20 cellular contexts compared by ENCODE assay signal in genomic region chr22:36303874-36304273, GRCh38. TPM values are rescaled to one million over a fixed set of nuclear protein-coding genes. Genes with fewer than 3 reads are reported as not detected.
DNase-seq lines count a peak whose midpoint lies in the region; ATAC-seq, FAIRE-seq and TF ChIP-seq lines count a peak whose summit lies in the region.
"Had no signal": no experiment of that assay in that cellular context is flagged by ENCODE, and none has a peak within 500 bp of the region (broad histone marks: within the 10 kb centered on the region; RNA-seq: fewer than 3 reads in every experiment).

No MANE protein-coding gene starts in this region.

- peaks cover 15 to 22% of the 10 kb centered on the region in 2 donors for H3K36me3 Mint-ChIP-seq in naive B cell
- peaks cover 14 to 50% (median 25%) of the 10 kb centered on the region in 3 donors for H3K36me3 Mint-ChIP-seq in immature natural killer cell

- no peaks in the 10 kb centered on the region; the same call in 1 of the 2 replicates for H3K9me3 ChIP-seq in AG04450 (ENCODE audit: control insufficient read depth, insufficient read depth, low read length)
- no peaks in the 10 kb centered on the region for H3K9me3 ChIP-seq in IMR-90 (ENCODE audit: control insufficient read depth, insufficient read depth, low read length)
- no peaks in the 10 kb centered on the region for H3K9me3 ChIP-seq in endothelial cell of umbilical vein (replicated peaks; ENCODE audit: control insufficient read depth, insufficient read depth, low read length)
- H3K9me3 ChIP-seq: HAP-1, heart left ventricle, testis had no signal

- H3K36me3 ChIP-seq in IMR-90 (ENCODE audit: control insufficient read depth, insufficient read depth, low read length) (peaks cover 92% of the 10 kb centered on the region), endothelial cell of umbilical vein (ENCODE audit: control insufficient read depth in 2 of 2, extremely low read depth in 1 of 2, insufficient read depth in 2 of 2, low read length in 2 of 2) (peaks cover 81 to 89% of the 10 kb centered on the region in 2 experiments)

- BruUV-seq in IMR-90 (replicated peaks; lab: Mats Ljungman, UMichigan) (no TSS peak), endothelial cell of umbilical vein (replicated peaks; lab: Mats Ljungman, UMichigan) (no TSS peak)

- H2BK5ac ChIP-seq in IMR-90 (ENCODE audit: low read depth, low read length, poor library complexity, severe bottlenecking), result peak overlapping the region; percentile 32

- POLR2A ChIA-PET in AG04450 (lab: Yijun Ruan, JAX) (interaction anchor here (0.7 to 1.1 kb wide), 2 partner anchors 61 to 166 kb away, joined by 3 to 4 read pairs; no protein-coding TSS in a partner anchor), IMR-90 (lab: Charles Lee; ENCODE audit: unreplicated experiment) (no interaction called here), endothelial cell of umbilical vein (lab: Charles Lee) (interaction anchor here (0.7 kb wide), 1 partner anchor 28 kb away, joined by 5 read pairs; no protein-coding TSS in a partner anchor)

- dilution Hi-C loops in IMR-90 (cut with HindIII; ENCODE audit: low sequenced_read_pairs, unreplicated experiment), result no loop called here
- dilution Hi-C loops in endothelial cell of umbilical vein (cut with MboI; ENCODE audit: extremely low pct_ligation_motif_present, low sequenced_read_pairs), result no loop called here

- no peak overlapping the region for H3K4me3 ChIP-seq in AG04450 (ENCODE audit: low read depth, low read length)
- H3K4me3 ChIP-seq in IMR-90 (ENCODE audit: insufficient read depth, low read depth, low read length), result no peak overlapping the region
- no peak overlapping the region for H3K4me3 ChIP-seq in endothelial cell of umbilical vein (replicated peaks in 1 of 3; ENCODE audit: insufficient read depth in 1 of 3, low read depth in 1 of 3, low read length in 3 of 3)
- H3K4me3 ChIP-seq: cardiac muscle cell, HAP-1, heart left ventricle, skin epidermis, testis had no signal

- intact Hi-C loops in IMR-90 (cut with micrococcal nuclease), result no loop called here
- intact Hi-C loops in endothelial cell of umbilical vein (cut with micrococcal nuclease), result no loop called here

- H2BK20ac ChIP-seq in IMR-90 (ENCODE audit: low read depth, low read length), result no peak overlapping the region

- H2AK9ac ChIP-seq in IMR-90 (replicated peaks; ENCODE audit: low read depth, low read length, poor library complexity), result peak overlapping the region; percentile 67

- H4K91ac ChIP-seq in IMR-90 (ENCODE audit: insufficient read depth, low read depth, low read length), result no peak overlapping the region

- TF ChIP-seq CTCF in AG04450 (IDR thresholded peaks at IDR 0.05; ENCODE audit: low read depth, low read length), result no peak
- TF ChIP-seq CTCF in IMR-90 (conservative IDR thresholded peaks at IDR 0.05; ENCODE audit: low read depth, low read length), result no peak
- no peak for TF ChIP-seq CTCF in endothelial cell of umbilical vein (IDR thresholded peaks at IDR 0.05; ENCODE audit: extremely low read depth in 1 of 2, insufficient read depth in 1 of 2, low read depth in 1 of 2, low read length in 2 of 2)

- WGBS in IMR-90 (ENCODE audit: extremely low coverage in 2 of 2, insufficient read length in 1 of 2), 2 experiments, result 91% methylated on average over 4 of the region's 13 CpGs; no CpG with 5 or more reads in 1 of the 2 experiments

- in situ Hi-C loops in IMR-90 (cut with MboI; ENCODE audit: low sequenced_read_pairs), result no loop called here

- CTCF ChIA-PET in AG04450 (lab: Charles Lee) (no interaction called here), IMR-90 (lab: Yijun Ruan, JAX) (no interaction called here), endothelial cell of umbilical vein (lab: Charles Lee) (interaction anchor here (1.9 to 3.1 kb wide), 2 partner anchors 166 to 183 kb away, joined by 7 to 10 read pairs; no protein-coding TSS in a partner anchor)

- H3K14ac ChIP-seq in IMR-90 (replicated peaks; ENCODE audit: low read depth, low read length), result no peak overlapping the region

- TF ChIP-seq POLR2A in IMR-90 (IDR thresholded peaks at IDR 0.05; ENCODE audit: low read depth, low read length) (no peak), endothelial cell of umbilical vein (IDR thresholded peaks at IDR 0.05; ENCODE audit: low read depth, low read length) (peak; percentile 21)

- H2BK120ac ChIP-seq in IMR-90 (ENCODE audit: low read depth, low read length), result peak overlapping the region; percentile 16; the same call in 1 of the 2 replicates

- ATAC-seq in IMR-90 (ENCODE audit: low read depth), result no peak
- ATAC-seq in naive B cell (ENCODE audit: low read depth in 2 of 2), result no peak
- ATAC-seq in HG03460 (IDR thresholded peaks at IDR 0.05; ENCODE audit: unreplicated experiment), result no peak

- H3K4me2 ChIP-seq in IMR-90 (ENCODE audit: low read depth, low read length) (no peak overlapping the region), endothelial cell of umbilical vein (ENCODE audit: insufficient read depth, low read length) (no peak overlapping the region)

- H3K9ac ChIP-seq in IMR-90 (ENCODE audit: low read depth, low read length), result no peak overlapping the region
- no peak overlapping the region for H3K9ac ChIP-seq in endothelial cell of umbilical vein (replicated peaks; ENCODE audit: extremely low read depth, insufficient read depth, low read length)

- DNase-seq in AG04450 (ENCODE audit: low read depth, low spot score) (no peak), IMR-90 (no peak), endothelial cell of umbilical vein (ENCODE audit: low read depth, low spot score) (no peak), naive B cell (no peak), immature natural killer cell (no peak), A172 (ENCODE audit: low spot score) (no peak)
- DNase-seq in activated CD8-positive, alpha-beta memory T cell treated with anti-CD3 and anti-CD28 coated beads for 24 hours, result no peak
- DNase-seq: activated CD4-positive, alpha-beta T cell treated with anti-CD3 and anti-CD28 coated beads, Interleukin-2, amount 10 ng/mL, durations not matched to agents 24 days and 14 days; activated effector memory CD4-positive, alpha-beta T cell treated with Interleukin-2 at 50 U/mL for 16 hours; AML-193; DMS153; Karpas-422; NCI-H187 treated with DMSO at 0.1 percent for 48 hours; T-helper 9 cell; testis had no signal

- H3K18ac ChIP-seq in IMR-90 (ENCODE audit: low read depth, low read length), result no peak overlapping the region

- peak overlapping the region in 1 of 2 experiments; percentile 47; a peak in 1 of 4 replicates for H4K8ac ChIP-seq in IMR-90 (ENCODE audit: low read depth in 2 of 2, low read length in 2 of 2)

- H2BK15ac ChIP-seq in IMR-90 (ENCODE audit: low read depth, low read length), result 0 out of 3 replicates have a peak overlapping the region, but pooled peaks have one; percentile 38

- H3K23ac ChIP-seq in IMR-90 (ENCODE audit: low read depth, low read length), result peak overlapping the region; percentile 34; the same call in 1 of the 2 replicates

- H3K4me1 Mint-ChIP-seq in naive B cell (peaks cover 3 to 14% (median 11%) of the 10 kb centered on the region in 3 donors), immature natural killer cell (peaks cover 13 to 14% of the 10 kb centered on the region in 2 donors)

- no peak for TF ChIP-seq RAD21 in IMR-90 (IDR thresholded peaks at IDR 0.05; ENCODE audit: low read length)

- H3K79me1 ChIP-seq in IMR-90 (ENCODE audit: low read depth in 1 of 2, low read length in 2 of 2), result peaks cover 51 to 92% of the 10 kb centered on the region in 2 experiments

- no peak overlapping the region for H3K4me3 Mint-ChIP-seq in naive B cell
- no peak overlapping the region for H3K4me3 Mint-ChIP-seq in immature natural killer cell
- H3K4me3 Mint-ChIP-seq: activated CD4-positive, alpha-beta T cell treated with anti-CD3 and anti-CD28 coated beads, Interleukin-2, amount 10 ng/mL, durations not matched to agents 24 days and 14 days had no signal

- H3K4me1 ChIP-seq in IMR-90 (ENCODE audit: control insufficient read depth, insufficient read depth, low read length) (peaks cover 21% of the 10 kb centered on the region), endothelial cell of umbilical vein (ENCODE audit: control insufficient read depth, extremely low read depth, insufficient read depth, low read length) (peaks cover 10% of the 10 kb centered on the region)
- H3K4me1 ChIP-seq: HAP-1, testis had no signal

- H3K27me3 Mint-ChIP-seq in naive B cell (no peaks in the 10 kb centered on the region), immature natural killer cell (ENCODE audit: low read depth in 3 of 3) (peaks cover 1 to 18% (median 4%) of the 10 kb centered on the region in 3 donors)
- H3K27me3 Mint-ChIP-seq: activated CD4-positive, alpha-beta T cell treated with anti-CD3 and anti-CD28 coated beads, Interleukin-2, amount 10 ng/mL, durations not matched to agents 24 days and 14 days had no signal

- H3K79me2 ChIP-seq in endothelial cell of umbilical vein (ENCODE audit: control insufficient read depth, insufficient read depth, low read length), result peaks cover 77% of the 10 kb centered on the region

- peaks cover 9% of the 10 kb centered on the region for H3K9me1 ChIP-seq in IMR-90 (ENCODE audit: insufficient read depth, low read length)
- H3K9me1 ChIP-seq in endothelial cell of umbilical vein (replicated peaks; ENCODE audit: control insufficient read depth, extremely low read depth, insufficient read depth, low read length), result no peaks in the 10 kb centered on the region

- peak overlapping the region; percentile 11; the same call in 1 of the 2 replicates for H3K4ac ChIP-seq in IMR-90 (ENCODE audit: low read depth, low read length)

- H3K27me3 ChIP-seq in AG04450 (ENCODE audit: control insufficient read depth, insufficient read depth, low read length) (no peaks in the 10 kb centered on the region), IMR-90 (ENCODE audit: control insufficient read depth, insufficient read depth, low read length) (no peaks in the 10 kb centered on the region), endothelial cell of umbilical vein (ENCODE audit: control insufficient read depth in 2 of 2, insufficient read depth in 2 of 2, low read length in 2 of 2) (no peaks in the 10 kb centered on the region)
- H3K27me3 ChIP-seq: cardiac muscle cell, heart left ventricle, testis had no signal

- H3K9me3 Mint-ChIP-seq in naive B cell (no peaks in the 10 kb centered on the region), immature natural killer cell (peaks cover 0 to 2% (median 0%) of the 10 kb centered on the region in 6 donors)
- H3K9me3 Mint-ChIP-seq: activated CD4-positive, alpha-beta T cell treated with anti-CD3 and anti-CD28 coated beads, Interleukin-2, amount 10 ng/mL, durations not matched to agents 24 days and 14 days had no signal

- peak overlapping the region in 5 of 6 donors; percentile 47 to 85 (median 78) for H3K27ac Mint-ChIP-seq in naive B cell
- H3K27ac Mint-ChIP-seq in immature natural killer cell, result peak overlapping the region in 2 of 6 donors; percentile 24 to 53
- H3K27ac Mint-ChIP-seq: activated CD4-positive, alpha-beta T cell treated with anti-CD3 and anti-CD28 coated beads, Interleukin-2, amount 10 ng/mL, durations not matched to agents 24 days and 14 days had no signal

- H3K27ac ChIP-seq in AG04450 (ENCODE audit: low read depth, low read length) (peak overlapping the region; percentile 98), IMR-90 (ENCODE audit: insufficient read depth, low read length) (peak overlapping the region; percentile 50; the same call in 1 of the 2 replicates), endothelial cell of umbilical vein (ENCODE audit: insufficient read depth, low read depth, low read length) (no peak overlapping the region)
- H3K27ac ChIP-seq: cardiac muscle cell, testis had no signal

- H4K20me1 ChIP-seq in IMR-90 (ENCODE audit: insufficient read depth, low read length), result peaks cover 90% of the 10 kb centered on the region
- no peaks in the 10 kb centered on the region for H4K20me1 ChIP-seq in endothelial cell of umbilical vein (replicated peaks; ENCODE audit: control insufficient read depth, extremely low read depth, insufficient read depth, low read length)

- no peak for FAIRE-seq in endothelial cell of umbilical vein (lab: Jason Lieb, UNC)

- peak overlapping the region; percentile 46 for H2AFZ ChIP-seq in IMR-90 (replicated peaks; ENCODE audit: low read length, poor library complexity)
- no peak overlapping the region for H2AFZ ChIP-seq in endothelial cell of umbilical vein (ENCODE audit: low read depth, low read length)

- peak overlapping the region; percentile 51; the same call in 1 of the 2 replicates for H2AK5ac ChIP-seq in IMR-90 (ENCODE audit: low read depth, low read length)

- no peak overlapping the region for H3K56ac ChIP-seq in IMR-90 (ENCODE audit: extremely low read depth, insufficient read depth, low read length)

- no peak overlapping the region for H4K5ac ChIP-seq in IMR-90 (ENCODE audit: low read depth, low read length)

RNA-seq across cellular contexts. Expression of gene APOL1, which starts 50.9 kb away (rescaled TPM):
- 3.8 and 4.8 TPM in 2 replicates for polyA plus RNA-seq in AG04450 (2011; rRNA removed)
- 2.8 and 3.4 TPM in 2 replicates for polyA minus RNA-seq in AG04450 (2011; rRNA and poly(A)+ RNA removed)
- total RNA-seq in IMR-90 (2012; rRNA removed), result 0.36 and 0.56 TPM in 2 replicates
- polyA plus RNA-seq in IMR-90 (2012; rRNA removed), result 0.69 and 0.77 TPM in 2 replicates
- polyA plus RNA-seq in IMR-90 (2012; cell fraction: cytosol; rRNA removed), result 0.38 and 0.84 TPM in 2 replicates
- 0.42 and 0.97 TPM in 2 replicates for polyA plus RNA-seq in IMR-90 (2012; cell fraction: nucleus; rRNA removed; ENCODE audit: low replicate concordance)
- 9.3 and 14.1 TPM in 2 replicates for total RNA-seq in endothelial cell of umbilical vein
- 6.8 and 8.2 TPM in 2 replicates for polyA plus RNA-seq in endothelial cell of umbilical vein
- 9.1 and 9.8 TPM in 2 replicates for polyA plus RNA-seq in endothelial cell of umbilical vein (2011; cell fraction: cytosol; rRNA removed)
- 7.6 and 9.2 TPM in 2 replicates for polyA plus RNA-seq in endothelial cell of umbilical vein (2011; cell fraction: nucleus; rRNA removed)
- polyA plus RNA-seq in endothelial cell of umbilical vein (2012), result 9.8 and 11.8 TPM in 2 replicates
- polyA minus RNA-seq in endothelial cell of umbilical vein, result 13.5 and 14.4 TPM in 2 replicates
- polyA minus RNA-seq in endothelial cell of umbilical vein (2011; cell fraction: cytosol; rRNA and poly(A)+ RNA removed), result 1.2 TPM
- polyA minus RNA-seq in endothelial cell of umbilical vein (2011; cell fraction: nucleus; rRNA and poly(A)+ RNA removed), result 1.9 and 3.5 TPM in 2 replicates
- 1 to 10 TPM in 4 of 6 donors, under 1 TPM in 1, not detected in 1; 0.71 to 4.2 (median 2.6) TPM for polyA plus RNA-seq in naive B cell (ENCODE audit: low read depth in 6 of 6)
- 10 to 100 TPM in 2 of 3 donors, 1 to 10 TPM in 1; 8.7 to 65.8 (median 14.8) TPM for polyA plus RNA-seq in immature natural killer cell
- 10.7 and 12.1 TPM in 2 replicates for total RNA-seq in A172 (2014; rRNA removed; shearing (Covaris generic))
- total RNA-seq: cardiac muscle cell had no signal
